ENCODE assay signal across 27 cellular contexts in genomic region chr3:177123820-177124219, GRCh38.
DNase-seq lines count a peak whose midpoint lies in the region; ATAC-seq and TF ChIP-seq lines count a peak whose summit lies in the region.
"Had no signal": no experiment of that assay in that cellular context is flagged by ENCODE, and none has a peak within 500 bp of the region (broad histone marks: within the 10 kb centered on the region; RNA-seq: fewer than 3 reads in every experiment).

No MANE protein-coding gene starts in this region.

- WGBS in lower leg skin, 2 donors, result 84 to 91% methylated on average over 2 of the region's 2 CpGs

- CTCF ChIA-PET in activated CD4-positive, alpha-beta T cell treated with anti-CD3 and anti-CD28 coated beads for 36 hours (lab: Charles Lee), result interaction anchor here (1.0 to 1.9 kb wide), 4 partner anchors 14 to 71 kb away, joined by 3 to 7 read pairs (median 4); no protein-coding TSS in a partner anchor
- CTCF ChIA-PET in CD4-positive, alpha-beta T cell (lab: Charles Lee), result interaction anchor here (2.2 kb wide), 1 partner anchor 16 kb away, joined by 5 read pairs; no protein-coding TSS in a partner anchor

- intact Hi-C loops in activated CD4-positive, alpha-beta T cell treated with anti-CD3 and anti-CD28 coated beads for 36 hours (cut with DNase I, micrococcal nuclease), result loop anchor here (2.0 to 5.0 kb wide), 4 partner anchors 17 to 233 kb away; partner anchors contain the start of gene TBL1XR1 (in 1 of the 2)
- intact Hi-C loops in CD4-positive, alpha-beta T cell (cut with DNase I, micrococcal nuclease), result loop anchor here in 1 of 2 experiments (10.0 kb wide), 1 partner anchor 231 kb away; no protein-coding TSS in a partner anchor
- intact Hi-C loops in lower leg skin (cut with DNase I; ENCODE audit: low total_unique reads), result no loop called here

- no peak overlapping the region for H3K4me3 Mint-ChIP-seq in activated CD4-positive, alpha-beta T cell treated with anti-CD3 and anti-CD28 coated beads for 36 hours
- H3K4me3 Mint-ChIP-seq in CD4-positive, alpha-beta T cell, result peak overlapping the region; percentile 7
- H3K4me3 Mint-ChIP-seq in activated naive CD8-positive, alpha-beta T cell, result peak overlapping the region; percentile 6
- H3K4me3 Mint-ChIP-seq in naive thymus-derived CD8-positive, alpha-beta T cell, result peak overlapping the region in 9 of 10 donors; percentile 4 to 41 (median 11)
- H3K4me3 Mint-ChIP-seq: stimulated activated memory B cell treated with anti-CD40 and anti-IgM and Interleukin-4, amounts not matched to agents 10 μg/mL and 1 μg/mL and 100 μg/mL, for 72 hours had no signal

- no peaks in the 10 kb centered on the region for H3K27me3 ChIP-seq in CD4-positive, alpha-beta T cell (ENCODE audit: control insufficient read depth, insufficient read depth, low read length)
- H3K27me3 ChIP-seq: esophagus squamous epithelium, vagina had no signal

- TF ChIP-seq CTCF in CD4-positive, alpha-beta T cell (IDR thresholded peaks at IDR 0.05), result no peak
- TF ChIP-seq CTCF in lower leg skin (IDR thresholded peaks at IDR 0.05), result no peak

- ATAC-seq in activated CD4-positive, alpha-beta T cell treated with anti-CD3 and anti-CD28 coated beads for 36 hours, result peak; percentile 40
- no peak for ATAC-seq in CD4-positive, alpha-beta T cell (ENCODE audit: poor library complexity)
- peak; percentile 47 to 65 for ATAC-seq in naive thymus-derived CD8-positive, alpha-beta T cell
- no peak for ATAC-seq in HG03571 (IDR thresholded peaks at IDR 0.05; ENCODE audit: unreplicated experiment)
- ATAC-seq: mucosa of descending colon; stimulated activated memory B cell treated with anti-CD40 and anti-IgM and Interleukin-4, amounts not matched to agents 10 μg/mL and 1 μg/mL and 100 μg/mL, for 72 hours had no signal

- no peak overlapping the region for H3K27ac ChIP-seq in CD4-positive, alpha-beta T cell (ENCODE audit: low read depth, low read length)
- H3K27ac ChIP-seq: 22Rv1, esophagus squamous epithelium, HL-60, SK-N-MC, thoracic aorta, vagina had no signal

- no peaks in the 10 kb centered on the region for H3K27me3 Mint-ChIP-seq in activated CD4-positive, alpha-beta T cell treated with anti-CD3 and anti-CD28 coated beads for 36 hours
- no peaks in the 10 kb centered on the region for H3K27me3 Mint-ChIP-seq in CD4-positive, alpha-beta T cell
- no peaks in the 10 kb centered on the region for H3K27me3 Mint-ChIP-seq in activated naive CD8-positive, alpha-beta T cell
- H3K27me3 Mint-ChIP-seq in naive thymus-derived CD8-positive, alpha-beta T cell, result no peaks in the 10 kb centered on the region
- H3K27me3 Mint-ChIP-seq: CD8-positive, alpha-beta memory T cell; progenitor cell of endocrine pancreas; stimulated activated memory B cell treated with anti-CD40 and anti-IgM and Interleukin-4, amounts not matched to agents 10 μg/mL and 1 μg/mL and 100 μg/mL, for 72 hours had no signal

- peaks cover 30% of the 10 kb centered on the region for H3K36me3 Mint-ChIP-seq in activated CD4-positive, alpha-beta T cell treated with anti-CD3 and anti-CD28 coated beads for 36 hours (ENCODE audit: low read depth)
- H3K36me3 Mint-ChIP-seq in CD4-positive, alpha-beta T cell (ENCODE audit: low read depth), result peaks cover 10% of the 10 kb centered on the region
- H3K36me3 Mint-ChIP-seq in activated naive CD8-positive, alpha-beta T cell, result peaks cover 14% of the 10 kb centered on the region
- H3K36me3 Mint-ChIP-seq in naive thymus-derived CD8-positive, alpha-beta T cell, result peaks cover 0 to 10% (median 8%) of the 10 kb centered on the region in 3 donors

- peaks cover 5% of the 10 kb centered on the region for H3K9me3 Mint-ChIP-seq in activated CD4-positive, alpha-beta T cell treated with anti-CD3 and anti-CD28 coated beads for 36 hours (ENCODE audit: low read depth)
- H3K9me3 Mint-ChIP-seq in CD4-positive, alpha-beta T cell, result no peaks in the 10 kb centered on the region
- H3K9me3 Mint-ChIP-seq in activated naive CD8-positive, alpha-beta T cell (ENCODE audit: low read depth), result no peaks in the 10 kb centered on the region
- peaks cover 0 to 2% (median 0%) of the 10 kb centered on the region in 9 donors for H3K9me3 Mint-ChIP-seq in naive thymus-derived CD8-positive, alpha-beta T cell
- H3K9me3 Mint-ChIP-seq: stimulated activated memory B cell treated with anti-CD40 and anti-IgM and Interleukin-4, amounts not matched to agents 10 μg/mL and 1 μg/mL and 100 μg/mL, for 72 hours had no signal

- H3K4me1 Mint-ChIP-seq in activated CD4-positive, alpha-beta T cell treated with anti-CD3 and anti-CD28 coated beads for 36 hours, result peaks cover 85% of the 10 kb centered on the region
- peaks cover 89% of the 10 kb centered on the region for H3K4me1 Mint-ChIP-seq in CD4-positive, alpha-beta T cell (ENCODE audit: low read depth)
- peaks cover 89% of the 10 kb centered on the region for H3K4me1 Mint-ChIP-seq in activated naive CD8-positive, alpha-beta T cell (ENCODE audit: low read depth)
- H3K4me1 Mint-ChIP-seq in naive thymus-derived CD8-positive, alpha-beta T cell, result peaks cover 46 to 87% (median 84%) of the 10 kb centered on the region in 4 donors

- no peak overlapping the region for H3K4me3 ChIP-seq in lower leg skin (ENCODE audit: low read depth, poor library complexity, severe bottlenecking)
- H3K4me3 ChIP-seq: esophagus squamous epithelium, lung, mucosa of descending colon, SK-N-MC, thoracic aorta, vagina had no signal

- DNase-seq in activated CD4-positive, alpha-beta T cell treated with anti-CD3 and anti-CD28 coated beads for 36 hours, result no peak
- no peak for DNase-seq in activated CD4-positive, alpha-beta T cell treated with anti-CD3 and anti-CD28 coated beads, Interleukin-2, amount 50 U/mL, for 4 hours
- no peak for DNase-seq in CD4-positive, alpha-beta T cell
- no peak for DNase-seq in naive thymus-derived CD8-positive, alpha-beta T cell
- DNase-seq in NCI-H128 (lab: John Stamatoyannopoulos, UW; ENCODE audit: unreplicated experiment) (no peak), lower leg skin (ENCODE audit: low spot score in 2 of 2) (no peak)
- DNase-seq: activated CD4-positive, alpha-beta T cell treated with anti-CD3 and anti-CD28 coated beads for 4 hours; amniotic stem cell; CD8-positive, alpha-beta memory T cell; cortex of kidney; esophagus squamous epithelium; foreskin melanocyte; Karpas-422; mucosa of descending colon; NCI-H1436 treated with DMSO at 0.1 percent for 48 hours; RPMI8226; stimulated activated CD4-positive, alpha-beta T cell treated with anti-CD3 and anti-CD28 coated beads, Interleukin-4, amount 100 ng/mL, for 4 hours had no signal

- POLR2A ChIA-PET in activated CD4-positive, alpha-beta T cell treated with anti-CD3 and anti-CD28 coated beads for 36 hours (lab: Charles Lee), result no interaction called here
- POLR2A ChIA-PET in CD4-positive, alpha-beta T cell (lab: Charles Lee), result interaction anchor here (0.8 to 1.2 kb wide), 6 partner anchors 21 to 236 kb away, joined by 3 to 6 read pairs (median 4); partner anchors contain the start of gene TBL1XR1
- POLR2A ChIA-PET in naive thymus-derived CD8-positive, alpha-beta T cell (lab: Charles Lee), result no interaction called here

- TF ChIP-seq POLR2A in lower leg skin (IDR thresholded peaks at IDR 0.05), result no peak

- H3K9me3 ChIP-seq in CD4-positive, alpha-beta T cell (ENCODE audit: control insufficient read depth, low read length), result no peaks in the 10 kb centered on the region
- H3K9me3 ChIP-seq: esophagus squamous epithelium, mucosa of descending colon, thoracic aorta, vagina had no signal

- peak overlapping the region; percentile 58 for H3K27ac Mint-ChIP-seq in activated CD4-positive, alpha-beta T cell treated with anti-CD3 and anti-CD28 coated beads for 36 hours
- H3K27ac Mint-ChIP-seq in CD4-positive, alpha-beta T cell, result peak overlapping the region; percentile 34
- peak overlapping the region; percentile 76 for H3K27ac Mint-ChIP-seq in activated naive CD8-positive, alpha-beta T cell
- peak overlapping the region in 7 of 10 donors; percentile 4 to 75 (median 27) for H3K27ac Mint-ChIP-seq in naive thymus-derived CD8-positive, alpha-beta T cell
- H3K27ac Mint-ChIP-seq: progenitor cell of endocrine pancreas; stimulated activated memory B cell treated with anti-CD40 and anti-IgM and Interleukin-4, amounts not matched to agents 10 μg/mL and 1 μg/mL and 100 μg/mL, for 72 hours had no signal

Comparison
In these comparisons a context has a peak if more than half of its experiments do, and no peak if none do; other contexts are left out.
1. ATAC-seq: peak in activated CD4-positive, alpha-beta T cell treated with anti-CD3 and anti-CD28 coated beads for 36 hours (single experiment) and naive thymus-derived CD8-positive, alpha-beta T cell (2 of 2); none in CD4-positive, alpha-beta T cell (single experiment) and HG03571 (single experiment).
2. Peak in every context shown above with its lines, with median percentiles within 50 percentile points of each other: H3K27ac Mint-ChIP-seq.